Comparison of ENCODE assay signal across 10 cellular contexts in genomic region chr11:118216621-118217526, GRCh38. TPM values are rescaled to one million over a fixed set of nuclear protein-coding genes. Genes with fewer than 3 reads are reported as not detected.
DNase-seq lines count a peak whose midpoint lies in the region; ATAC-seq and TF ChIP-seq lines count a peak whose summit lies in the region.
"Had no signal": no experiment of that assay in that cellular context is flagged by ENCODE, and none has a peak within 500 bp of the region (broad histone marks: within the 10 kb centered on the region; RNA-seq: fewer than 3 reads in every experiment).

No MANE protein-coding gene starts in this region.

- intact Hi-C loops in activated T-helper 2 cell treated with anti-CD3 and anti-CD28 coated beads, Interferon-gamma antibody, Interleukin-2, Interleukin-4, amounts not matched to agents 10 μg/mL and 5 μg/mL and 100 μg/mL, durations not matched to agents 14 hours and 24 hours and 36 hours (cut with micrococcal nuclease) = loop anchor here (1.0 to 5.0 kb wide), 8 partner anchors 10 to 214 kb away; no protein-coding TSS in a partner anchor

- peaks cover 66% of the 10 kb centered on the region for H3K36me3 Mint-ChIP-seq in activated T-helper 2 cell treated with anti-CD3 and anti-CD28 coated beads, Interferon-gamma antibody, Interleukin-2, Interleukin-4, amounts not matched to agents 10 μg/mL and 5 μg/mL and 100 μg/mL, durations not matched to agents 14 hours and 24 hours and 36 hours (ENCODE audit: low read depth)

- peak overlapping the region; percentile 97 for H3K27ac Mint-ChIP-seq in activated T-helper 2 cell treated with anti-CD3 and anti-CD28 coated beads, Interferon-gamma antibody, Interleukin-2, Interleukin-4, amounts not matched to agents 10 μg/mL and 5 μg/mL and 100 μg/mL, durations not matched to agents 14 hours and 24 hours and 36 hours

- no peaks in the 10 kb centered on the region for H3K27me3 Mint-ChIP-seq in activated T-helper 2 cell treated with anti-CD3 and anti-CD28 coated beads, Interferon-gamma antibody, Interleukin-2, Interleukin-4, amounts not matched to agents 10 μg/mL and 5 μg/mL and 100 μg/mL, durations not matched to agents 14 hours and 24 hours and 36 hours (ENCODE audit: low read depth)

- no peak for DNase-seq in activated T-helper 2 cell treated with anti-CD3 and anti-CD28 coated beads, Interferon-gamma antibody, Interleukin-2, Interleukin-4, amounts not matched to agents 10 μg/mL and 5 μg/mL and 100 μg/mL, durations not matched to agents 14 hours and 24 hours and 36 hours (ENCODE audit: low spot score)
- DNase-seq in stimulated activated CD8-positive, alpha-beta memory T cell treated with anti-CD3 and anti-CD28 coated beads, Interleukin-4, amount 100 ng/mL, for 48 hours = peak; percentile 73
- DNase-seq in amniotic stem cell (lab: John Stamatoyannopoulos, UW) = no peak
- DNase-seq in NCI-H446 (lab: John Stamatoyannopoulos, UW) = no peak
- DNase-seq in substantia nigra (lab: John Stamatoyannopoulos, UW) = no peak

- peaks cover 92% of the 10 kb centered on the region for H3K4me1 Mint-ChIP-seq in activated T-helper 2 cell treated with anti-CD3 and anti-CD28 coated beads, Interferon-gamma antibody, Interleukin-2, Interleukin-4, amounts not matched to agents 10 μg/mL and 5 μg/mL and 100 μg/mL, durations not matched to agents 14 hours and 24 hours and 36 hours (ENCODE audit: low read depth)

- no peaks in the 10 kb centered on the region for H3K9me3 Mint-ChIP-seq in activated T-helper 2 cell treated with anti-CD3 and anti-CD28 coated beads, Interferon-gamma antibody, Interleukin-2, Interleukin-4, amounts not matched to agents 10 μg/mL and 5 μg/mL and 100 μg/mL, durations not matched to agents 14 hours and 24 hours and 36 hours

- peak overlapping the region; percentile 82 for H3K4me3 Mint-ChIP-seq in activated T-helper 2 cell treated with anti-CD3 and anti-CD28 coated beads, Interferon-gamma antibody, Interleukin-2, Interleukin-4, amounts not matched to agents 10 μg/mL and 5 μg/mL and 100 μg/mL, durations not matched to agents 14 hours and 24 hours and 36 hours (ENCODE audit: low read depth)

- ATAC-seq in HG03378 (IDR thresholded peaks at IDR 0.05; ENCODE audit: unreplicated experiment) (peak; percentile 49), GM21526 (IDR thresholded peaks at IDR 0.05; ENCODE audit: low FRiP score, unreplicated experiment) (no peak)
- ATAC-seq: gastroesophageal sphincter had no signal

- H3K27ac ChIP-seq in substantia nigra (ENCODE audit: low read depth, low read length, poor library complexity, severe bottlenecking) = no peak overlapping the region
- H3K27ac ChIP-seq: gastroesophageal sphincter had no signal

- TF ChIP-seq POLR2A in GM19099 (IDR thresholded peaks at IDR 0.05; ENCODE audit: extremely low read depth, insufficient read length, low read depth) = peak; percentile 47

RNA-seq across cellular contexts. Expression of gene JAML, which starts 7.9 kb away (rescaled TPM):
- 377 and 389 TPM in 2 replicates for total RNA-seq in activated T-helper 2 cell treated with anti-CD3 and anti-CD28 coated beads, Interferon-gamma antibody, Interleukin-2, Interleukin-4, amounts not matched to agents 10 μg/mL and 5 μg/mL and 100 μg/mL, durations not matched to agents 14 hours and 24 hours and 36 hours

RNA-seq across cellular contexts. Expression of gene MPZL3, which starts 35.3 kb away (rescaled TPM):
- 49.5 and 49.7 TPM in 2 replicates for total RNA-seq in activated T-helper 2 cell treated with anti-CD3 and anti-CD28 coated beads, Interferon-gamma antibody, Interleukin-2, Interleukin-4, amounts not matched to agents 10 μg/mL and 5 μg/mL and 100 μg/mL, durations not matched to agents 14 hours and 24 hours and 36 hours

RNA-seq across cellular contexts. Expression of gene SCN2B, which starts 40.4 kb away (rescaled TPM):
- total RNA-seq in activated T-helper 2 cell treated with anti-CD3 and anti-CD28 coated beads, Interferon-gamma antibody, Interleukin-2, Interleukin-4, amounts not matched to agents 10 μg/mL and 5 μg/mL and 100 μg/mL, durations not matched to agents 14 hours and 24 hours and 36 hours = 0.02 TPM in 1 of 2 replicates, not detected in the other
- total RNA-seq: pulmonary artery endothelial cell had no signal

RNA-seq across cellular contexts. Expression of gene MPZL2, which starts 47.2 kb away (rescaled TPM):
- total RNA-seq in activated T-helper 2 cell treated with anti-CD3 and anti-CD28 coated beads, Interferon-gamma antibody, Interleukin-2, Interleukin-4, amounts not matched to agents 10 μg/mL and 5 μg/mL and 100 μg/mL, durations not matched to agents 14 hours and 24 hours and 36 hours = 13.9 and 14.6 TPM in 2 replicates
